20 cellular contexts compared by ENCODE assay signal in genomic region chr2:233754872-233755611, GRCh38. TPM values are rescaled to one million over a fixed set of nuclear protein-coding genes. Genes with fewer than 3 reads are reported as not detected.
DNase-seq lines count a peak whose midpoint lies in the region; ATAC-seq, FAIRE-seq and TF ChIP-seq lines count a peak whose summit lies in the region.
"Had no signal": no experiment of that assay in that cellular context is flagged by ENCODE, and none has a peak within 500 bp of the region (broad histone marks: within the 10 kb centered on the region; RNA-seq: fewer than 3 reads in every experiment).

No MANE protein-coding gene starts in this region.

- H2BK15ac ChIP-seq in IMR-90 (ENCODE audit: low read depth, low read length) = no peak overlapping the region

- in situ Hi-C loops in IMR-90 (cut with MboI; ENCODE audit: low sequenced_read_pairs) (no loop called here), HepG2 (cut with HindIII; ENCODE audit: extremely low pct_ligation_motif_present, low pct_unique_long_range_greater_than_20kb) (no loop called here)

- no peak overlapping the region for H2BK5ac ChIP-seq in IMR-90 (ENCODE audit: low read depth, low read length, poor library complexity, severe bottlenecking)

- no peak overlapping the region for H3K4ac ChIP-seq in IMR-90 (ENCODE audit: low read depth, low read length)

- H3K4me2 ChIP-seq in IMR-90 (ENCODE audit: low read depth, low read length) (no peak overlapping the region), HepG2 (ENCODE audit: low read depth, low read length) (no peak overlapping the region)

- H3K56ac ChIP-seq in IMR-90 (ENCODE audit: extremely low read depth, insufficient read depth, low read length) = no peak overlapping the region

- 88% methylated on average over 29 of the region's 44 CpGs; no CpG with 5 or more reads in 1 of the 2 experiments for WGBS in IMR-90 (ENCODE audit: extremely low coverage in 2 of 2, insufficient read length in 1 of 2), 2 experiments
- 96% methylated on average over 38 of the region's 44 CpGs for WGBS in HepG2 (ENCODE audit: low lambda C conversion rate)

- dilution Hi-C loops in IMR-90 (cut with HindIII; ENCODE audit: low sequenced_read_pairs, unreplicated experiment) = no loop called here

- H3K4me3 ChIP-seq in IMR-90 (ENCODE audit: insufficient read depth, low read depth, low read length) (no peak overlapping the region), HepG2 (replicated peaks in 1 of 3; ENCODE audit: insufficient read depth in 1 of 3, low read depth in 2 of 3, low read length in 3 of 3) (no peak overlapping the region)
- H3K4me3 ChIP-seq: GM12878, GM23248 had no signal

- H3K27me3 ChIP-seq in IMR-90 (ENCODE audit: control insufficient read depth, insufficient read depth, low read length) = no peaks in the 10 kb centered on the region
- H3K27me3 ChIP-seq in HepG2 (ENCODE audit: control insufficient read depth in 1 of 2, insufficient read depth in 2 of 2, low read length in 2 of 2) = peaks cover 7 to 78% of the 10 kb centered on the region in 2 experiments; a peak in 4 of 5 replicates

- H3K9ac ChIP-seq in IMR-90 (ENCODE audit: low read depth, low read length) (no peak overlapping the region), HepG2 (ENCODE audit: insufficient read depth, low read depth, low read length) (no peak overlapping the region)
- H3K9ac ChIP-seq: GM23248 had no signal

- no peaks in the 10 kb centered on the region for H3K79me1 ChIP-seq in IMR-90 (ENCODE audit: low read depth in 1 of 2, low read length in 2 of 2)

- BruUV-seq in IMR-90 (replicated peaks; lab: Mats Ljungman, UMichigan) (no TSS peak), HepG2 (replicated peaks; lab: Mats Ljungman, UMichigan) (no TSS peak)

- H3K27ac ChIP-seq in IMR-90 (ENCODE audit: insufficient read depth, low read length) (no peak overlapping the region), HepG2 (ENCODE audit: extremely low read length, insufficient read depth, low read length) (no peak overlapping the region)
- H3K27ac ChIP-seq: GM23248 had no signal

- no peak overlapping the region for H4K8ac ChIP-seq in IMR-90 (ENCODE audit: low read depth in 2 of 2, low read length in 2 of 2)

- no peak for TF ChIP-seq RAD21 in IMR-90 (IDR thresholded peaks at IDR 0.05; ENCODE audit: low read length)
- no peak for TF ChIP-seq RAD21 in HepG2 (CRISPR knock-in tag; IDR thresholded peaks at IDR 0.05)

- CTCF ChIA-PET in IMR-90 (lab: Yijun Ruan, JAX) (no interaction called here), HepG2 (lab: Yijun Ruan, JAX; ENCODE audit: low intra/inter-chr PET ratio, low total read pairs) (no interaction called here)

- TF ChIP-seq EP300 in HepG2 (IDR thresholded peaks at IDR 0.05; ENCODE audit: low read depth in 2 of 2, low read length in 2 of 2) (no peak), HepG2 (CRISPR knock-in tag; IDR thresholded peaks at IDR 0.05; ENCODE audit: borderline replicate concordance) (no peak)

- H3K23ac ChIP-seq in IMR-90 (ENCODE audit: low read depth, low read length) = no peak overlapping the region

- no peak overlapping the region for H2BK20ac ChIP-seq in IMR-90 (ENCODE audit: low read depth, low read length)

- TF ChIP-seq CTCF in IMR-90 (conservative IDR thresholded peaks at IDR 0.05; ENCODE audit: low read depth, low read length) = no peak
- TF ChIP-seq CTCF in HepG2 (CRISPR knock-in tag; IDR thresholded peaks at IDR 0.05) = no peak

- no peak overlapping the region for H2BK120ac ChIP-seq in IMR-90 (ENCODE audit: low read depth, low read length)

- ATAC-seq in IMR-90 (ENCODE audit: low read depth) = no peak
- ATAC-seq in HepG2 = no peak
- ATAC-seq in HG03520 (IDR thresholded peaks at IDR 0.05; ENCODE audit: unreplicated experiment) = no peak
- ATAC-seq: GM12878 had no signal

- intact Hi-C loops in IMR-90 (cut with micrococcal nuclease) = no loop called here
- intact Hi-C loops in HepG2 (cut with micrococcal nuclease; ENCODE audit: unreplicated experiment) = no loop called here

- no peak for DNase-seq in IMR-90
- DNase-seq in HepG2 (ENCODE audit: low spot score) = no peak
- no peak for DNase-seq in DMS53 (lab: John Stamatoyannopoulos, UW)
- DNase-seq in HK-2 (ENCODE audit: unreplicated experiment) = no peak
- DNase-seq: 8988T; C1 segment of cervical spinal cord; Calu3; CD4-positive, alpha-beta memory T cell; COR-L47; DMS79; EL; GDM1; GM23248; H7; HCEC 1CT had no signal

- no peaks in the 10 kb centered on the region for H3K9me1 ChIP-seq in IMR-90 (ENCODE audit: insufficient read depth, low read length)

- peak overlapping the region; percentile 32 for H2AFZ ChIP-seq in IMR-90 (replicated peaks; ENCODE audit: low read length, poor library complexity)
- H2AFZ ChIP-seq in HepG2 (ENCODE audit: low read length) = no peak overlapping the region
- H2AFZ ChIP-seq: GM23248 had no signal

- no peak for TF ChIP-seq POLR2A in IMR-90 (IDR thresholded peaks at IDR 0.05; ENCODE audit: low read depth, low read length)
- no peak for TF ChIP-seq POLR2A in HepG2 (IDR thresholded peaks at IDR 0.05; ENCODE audit: insufficient read depth in 1 of 2, low read depth in 2 of 2, low read length in 2 of 2)

- H2AK5ac ChIP-seq in IMR-90 (ENCODE audit: low read depth, low read length) = no peak overlapping the region

- H3K9me3 ChIP-seq in IMR-90 (ENCODE audit: control insufficient read depth, insufficient read depth, low read length) (peaks cover 4% of the 10 kb centered on the region; the same call in 1 of the 2 replicates), HepG2 (ENCODE audit: low read length) (peaks cover 23% of the 10 kb centered on the region)

- POLR2A ChIA-PET in IMR-90 (lab: Charles Lee; ENCODE audit: unreplicated experiment) = no interaction called here
- POLR2A ChIA-PET in HepG2 (lab: Yijun Ruan, JAX) = no interaction called here

- H2AK9ac ChIP-seq in IMR-90 (replicated peaks; ENCODE audit: low read depth, low read length, poor library complexity) = no peak overlapping the region

- no peak overlapping the region for H3K14ac ChIP-seq in IMR-90 (replicated peaks; ENCODE audit: low read depth, low read length)

- no peak overlapping the region for H4K5ac ChIP-seq in IMR-90 (ENCODE audit: low read depth, low read length)

- no peak overlapping the region for H3K18ac ChIP-seq in IMR-90 (ENCODE audit: low read depth, low read length)

- H3K36me3 ChIP-seq in IMR-90 (ENCODE audit: control insufficient read depth, insufficient read depth, low read length) = no peaks in the 10 kb centered on the region
- no peaks in the 10 kb centered on the region for H3K36me3 ChIP-seq in HepG2 (replicated peaks in 1 of 2; ENCODE audit: control insufficient read depth in 1 of 2, insufficient read depth in 2 of 2, low read length in 2 of 2)

- no peak for FAIRE-seq in HepG2 (lab: Jason Lieb, UNC)
- FAIRE-seq: GM12878, H1 had no signal

- H3K4me1 ChIP-seq in IMR-90 (ENCODE audit: control insufficient read depth, insufficient read depth, low read length) (peaks cover 2% of the 10 kb centered on the region; the same call in 1 of the 2 replicates), HepG2 (ENCODE audit: insufficient read depth, low read length) (peaks cover 41% of the 10 kb centered on the region)

- H4K20me1 ChIP-seq in IMR-90 (ENCODE audit: insufficient read depth, low read length) (no peaks in the 10 kb centered on the region), HepG2 (ENCODE audit: insufficient read depth, low read length) (no peaks in the 10 kb centered on the region)

- H4K91ac ChIP-seq in IMR-90 (ENCODE audit: insufficient read depth, low read depth, low read length) = no peak overlapping the region

- H3K79me2 ChIP-seq in HepG2 (ENCODE audit: insufficient read depth, low read length) = no peaks in the 10 kb centered on the region

RNA-seq across cellular contexts. Expression of gene UGT1A1, which starts 5.0 kb away (rescaled TPM):
- total RNA-seq in IMR-90 (2012; rRNA removed) (not detected in 2 replicates), HepG2 (2016; rRNA removed; fragmentation: Illumina TruSeq; extraction: Trizol) (0.22 and 0.69 TPM in 2 replicates)
- polyA plus RNA-seq in IMR-90 (2012; rRNA removed) (not detected in 2 replicates), HepG2 (2011; rRNA removed) (0.75 and 3.6 TPM in 2 replicates)
- polyA plus RNA-seq in IMR-90 (2012; cell fraction: cytosol; rRNA removed) = not detected in 2 replicates
- polyA plus RNA-seq in IMR-90 (2012; cell fraction: nucleus; rRNA removed; ENCODE audit: low replicate concordance) = not detected in 2 replicates
- total RNA-seq in HepG2 (2016; cell fraction: cytosol; rRNA removed; fragmentation: Illumina TruSeq; extraction: Trizol; ENCODE audit: low read depth) = 0.09 TPM in 1 of 2 replicates, not detected in the other
- total RNA-seq in HepG2 (2016; cell fraction: insoluble cytoplasmic fraction; rRNA removed; fragmentation: Illumina TruSeq; extraction: Trizol) = 0.31 and 0.61 TPM in 2 replicates
- total RNA-seq in HepG2 (2016; cell fraction: membrane; rRNA removed; fragmentation: Illumina TruSeq; extraction: Trizol) = 0.12 and 0.17 TPM in 2 replicates
- total RNA-seq in HepG2 (2016; cell fraction: nucleus; rRNA removed; fragmentation: Illumina TruSeq; extraction: Trizol) = 0.25 and 0.63 TPM in 2 replicates
- polyA plus RNA-seq in HepG2 (2011; cell fraction: cytosol; rRNA removed) = 0.63 and 3.6 TPM in 2 replicates
- 0.21 and 1.0 TPM in 2 replicates for polyA plus RNA-seq in HepG2 (2011; cell fraction: nucleus; rRNA removed)
- polyA plus RNA-seq in HepG2 (2012) = 3.1 and 4.9 TPM in 2 replicates
- polyA plus RNA-seq in HepG2 (2016; cell fraction: cytosol; fragmentation: Illumina TruSeq; extraction: Trizol; ENCODE audit: low read depth) = 0.11 TPM in 1 of 2 replicates, not detected in the other
- 0.17 and 0.35 TPM in 2 replicates for polyA plus RNA-seq in HepG2 (2016; cell fraction: insoluble cytoplasmic fraction; fragmentation: Illumina TruSeq; extraction: Trizol; ENCODE audit: low read depth)
- 0.19 and 0.20 TPM in 2 replicates for polyA plus RNA-seq in HepG2 (2016; cell fraction: membrane; fragmentation: Illumina TruSeq; extraction: Trizol; ENCODE audit: low read depth)
- 0.93 TPM in 1 of 2 replicates, not detected in the other for polyA plus RNA-seq in HepG2 (2016; cell fraction: nucleus; fragmentation: Illumina TruSeq; extraction: Trizol; ENCODE audit: insufficient read depth, low read depth)
- 0.16 and 1.1 TPM in 2 replicates for polyA minus RNA-seq in HepG2 (2011; rRNA and poly(A)+ RNA removed; ENCODE audit: low replicate concordance)
- 0.44 and 2.2 TPM in 2 replicates for polyA minus RNA-seq in HepG2 (2011; cell fraction: cytosol; rRNA and poly(A)+ RNA removed)
- polyA minus RNA-seq in HepG2 (2011; cell fraction: nucleus; rRNA and poly(A)+ RNA removed) = 0.52 and 1.7 TPM in 2 replicates
- total RNA-seq: A673; CD4-positive, alpha-beta memory T cell; GM12878; GM23248; H1; H7 had no signal
- polyA plus RNA-seq: BJ; CD4-positive, alpha-beta memory T cell; GM12878; GM23248; H1 had no signal

RNA-seq across cellular contexts. Expression of gene MROH2A, which starts 23.1 kb away (rescaled TPM):
- not detected in 2 replicates for total RNA-seq in IMR-90 (2012; rRNA removed)
- polyA plus RNA-seq in IMR-90 (2012; rRNA removed) = not detected in 2 replicates
- polyA plus RNA-seq in IMR-90 (2012; cell fraction: cytosol; rRNA removed) = not detected in 2 replicates
- not detected in 2 replicates for polyA plus RNA-seq in IMR-90 (2012; cell fraction: nucleus; rRNA removed; ENCODE audit: low replicate concordance)
- total RNA-seq in HepG2 (2016; rRNA removed; fragmentation: Illumina TruSeq; extraction: Trizol) = 0.04 TPM in 1 of 2 replicates, not detected in the other
- not detected in 2 replicates for total RNA-seq in HepG2 (2016; cell fraction: cytosol; rRNA removed; fragmentation: Illumina TruSeq; extraction: Trizol; ENCODE audit: low read depth)
- not detected in 2 replicates for total RNA-seq in HepG2 (2016; cell fraction: insoluble cytoplasmic fraction; rRNA removed; fragmentation: Illumina TruSeq; extraction: Trizol)
- total RNA-seq in HepG2 (2016; cell fraction: membrane; rRNA removed; fragmentation: Illumina TruSeq; extraction: Trizol) = not detected in 2 replicates
- total RNA-seq in HepG2 (2016; cell fraction: nucleus; rRNA removed; fragmentation: Illumina TruSeq; extraction: Trizol) = not detected in 2 replicates
- polyA plus RNA-seq in HepG2 (2011; rRNA removed) = 0.03 and 0.07 TPM in 2 replicates
- polyA plus RNA-seq in HepG2 (2011; cell fraction: cytosol; rRNA removed) = not detected in 2 replicates
- 0.03 and 0.33 TPM in 2 replicates for polyA plus RNA-seq in HepG2 (2011; cell fraction: nucleus; rRNA removed)
- polyA plus RNA-seq in HepG2 (2012) = not detected in 2 replicates
- not detected in 2 replicates for polyA plus RNA-seq in HepG2 (2016; cell fraction: cytosol; fragmentation: Illumina TruSeq; extraction: Trizol; ENCODE audit: low read depth)
- polyA plus RNA-seq in HepG2 (2016; cell fraction: insoluble cytoplasmic fraction; fragmentation: Illumina TruSeq; extraction: Trizol; ENCODE audit: low read depth) = not detected in 2 replicates
- polyA plus RNA-seq in HepG2 (2016; cell fraction: membrane; fragmentation: Illumina TruSeq; extraction: Trizol; ENCODE audit: low read depth) = not detected in 2 replicates
- not detected in 2 replicates for polyA plus RNA-seq in HepG2 (2016; cell fraction: nucleus; fragmentation: Illumina TruSeq; extraction: Trizol; ENCODE audit: insufficient read depth, low read depth)
- polyA minus RNA-seq in HepG2 (2011; rRNA and poly(A)+ RNA removed; ENCODE audit: low replicate concordance) = not detected in 2 replicates
- not detected in 2 replicates for polyA minus RNA-seq in HepG2 (2011; cell fraction: cytosol; rRNA and poly(A)+ RNA removed)
- polyA minus RNA-seq in HepG2 (2011; cell fraction: nucleus; rRNA and poly(A)+ RNA removed) = 0.12 TPM in 1 of 2 replicates, not detected in the other
- total RNA-seq: CD4-positive, alpha-beta memory T cell; GM12878; GM23248; H1; H7 had no signal
- polyA plus RNA-seq: BJ; CD4-positive, alpha-beta memory T cell; GM12878; GM23248; H1 had no signal

RNA-seq across cellular contexts. Expression of gene UGT1A3, which starts 26.2 kb away (rescaled TPM):
- total RNA-seq in IMR-90 (2012; rRNA removed) (not detected in 2 replicates), HepG2 (2016; rRNA removed; fragmentation: Illumina TruSeq; extraction: Trizol) (0.11 TPM in 1 of 2 replicates, not detected in the other)
- polyA plus RNA-seq in IMR-90 (2012; rRNA removed) (not detected in 2 replicates), HepG2 (2011; rRNA removed) (0.39 TPM in 1 of 2 replicates, not detected in the other)
- not detected in 2 replicates for polyA plus RNA-seq in IMR-90 (2012; cell fraction: cytosol; rRNA removed)
- not detected in 2 replicates for polyA plus RNA-seq in IMR-90 (2012; cell fraction: nucleus; rRNA removed; ENCODE audit: low replicate concordance)
- total RNA-seq in HepG2 (2016; cell fraction: cytosol; rRNA removed; fragmentation: Illumina TruSeq; extraction: Trizol; ENCODE audit: low read depth) = not detected in 2 replicates
- total RNA-seq in HepG2 (2016; cell fraction: insoluble cytoplasmic fraction; rRNA removed; fragmentation: Illumina TruSeq; extraction: Trizol) = not detected in 2 replicates
- total RNA-seq in HepG2 (2016; cell fraction: membrane; rRNA removed; fragmentation: Illumina TruSeq; extraction: Trizol) = not detected in 2 replicates
- total RNA-seq in HepG2 (2016; cell fraction: nucleus; rRNA removed; fragmentation: Illumina TruSeq; extraction: Trizol) = 0.25 TPM in 1 of 2 replicates, not detected in the other
- 0.03 and 0.32 TPM in 2 replicates for polyA plus RNA-seq in HepG2 (2011; cell fraction: cytosol; rRNA removed)
- polyA plus RNA-seq in HepG2 (2011; cell fraction: nucleus; rRNA removed) = 0.16 TPM in 1 of 2 replicates, not detected in the other
- 0.20 TPM in 1 of 2 replicates, not detected in the other for polyA plus RNA-seq in HepG2 (2012)
- not detected in 2 replicates for polyA plus RNA-seq in HepG2 (2016; cell fraction: cytosol; fragmentation: Illumina TruSeq; extraction: Trizol; ENCODE audit: low read depth)
- not detected in 2 replicates for polyA plus RNA-seq in HepG2 (2016; cell fraction: insoluble cytoplasmic fraction; fragmentation: Illumina TruSeq; extraction: Trizol; ENCODE audit: low read depth)
- not detected in 2 replicates for polyA plus RNA-seq in HepG2 (2016; cell fraction: membrane; fragmentation: Illumina TruSeq; extraction: Trizol; ENCODE audit: low read depth)
- polyA plus RNA-seq in HepG2 (2016; cell fraction: nucleus; fragmentation: Illumina TruSeq; extraction: Trizol; ENCODE audit: insufficient read depth, low read depth) = not detected in 2 replicates
- 0.16 TPM in 1 of 2 replicates, not detected in the other for polyA minus RNA-seq in HepG2 (2011; rRNA and poly(A)+ RNA removed; ENCODE audit: low replicate concordance)
- not detected in 2 replicates for polyA minus RNA-seq in HepG2 (2011; cell fraction: cytosol; rRNA and poly(A)+ RNA removed)
- 0.25 TPM in 1 of 2 replicates, not detected in the other for polyA minus RNA-seq in HepG2 (2011; cell fraction: nucleus; rRNA and poly(A)+ RNA removed)
- total RNA-seq: A673; CD4-positive, alpha-beta memory T cell; GM12878; GM23248; H1; H7 had no signal
- polyA plus RNA-seq: BJ; CD4-positive, alpha-beta memory T cell; GM12878; GM23248; H1 had no signal

RNA-seq across cellular contexts. Expression of gene UGT1A4, which starts 36.5 kb away (rescaled TPM):
- total RNA-seq in IMR-90 (2012; rRNA removed) = not detected in 2 replicates
- not detected in 2 replicates for polyA plus RNA-seq in IMR-90 (2012; rRNA removed)
- not detected in 2 replicates for polyA plus RNA-seq in IMR-90 (2012; cell fraction: cytosol; rRNA removed)
- not detected in 2 replicates for polyA plus RNA-seq in IMR-90 (2012; cell fraction: nucleus; rRNA removed; ENCODE audit: low replicate concordance)
- not detected in 2 replicates for total RNA-seq in HepG2 (2016; rRNA removed; fragmentation: Illumina TruSeq; extraction: Trizol)
- total RNA-seq in HepG2 (2016; cell fraction: cytosol; rRNA removed; fragmentation: Illumina TruSeq; extraction: Trizol; ENCODE audit: low read depth) = not detected in 2 replicates
- total RNA-seq in HepG2 (2016; cell fraction: insoluble cytoplasmic fraction; rRNA removed; fragmentation: Illumina TruSeq; extraction: Trizol) = not detected in 2 replicates
- 0.12 TPM in 1 of 2 replicates, not detected in the other for total RNA-seq in HepG2 (2016; cell fraction: membrane; rRNA removed; fragmentation: Illumina TruSeq; extraction: Trizol)
- total RNA-seq in HepG2 (2016; cell fraction: nucleus; rRNA removed; fragmentation: Illumina TruSeq; extraction: Trizol) = not detected in 2 replicates
- polyA plus RNA-seq in HepG2 (2011; rRNA removed) = not detected in 2 replicates
- polyA plus RNA-seq in HepG2 (2011; cell fraction: cytosol; rRNA removed) = 0.04 TPM in 1 of 2 replicates, not detected in the other
- polyA plus RNA-seq in HepG2 (2011; cell fraction: nucleus; rRNA removed) = 0.08 and 0.10 TPM in 2 replicates
- polyA plus RNA-seq in HepG2 (2012) = not detected in 2 replicates
- polyA plus RNA-seq in HepG2 (2016; cell fraction: cytosol; fragmentation: Illumina TruSeq; extraction: Trizol; ENCODE audit: low read depth) = not detected in 2 replicates
- polyA plus RNA-seq in HepG2 (2016; cell fraction: insoluble cytoplasmic fraction; fragmentation: Illumina TruSeq; extraction: Trizol; ENCODE audit: low read depth) = not detected in 2 replicates
- not detected in 2 replicates for polyA plus RNA-seq in HepG2 (2016; cell fraction: membrane; fragmentation: Illumina TruSeq; extraction: Trizol; ENCODE audit: low read depth)
- not detected in 2 replicates for polyA plus RNA-seq in HepG2 (2016; cell fraction: nucleus; fragmentation: Illumina TruSeq; extraction: Trizol; ENCODE audit: insufficient read depth, low read depth)
- polyA minus RNA-seq in HepG2 (2011; rRNA and poly(A)+ RNA removed; ENCODE audit: low replicate concordance) = 0.42 TPM in 1 of 2 replicates, not detected in the other
- not detected in 2 replicates for polyA minus RNA-seq in HepG2 (2011; cell fraction: cytosol; rRNA and poly(A)+ RNA removed)
- not detected in 2 replicates for polyA minus RNA-seq in HepG2 (2011; cell fraction: nucleus; rRNA and poly(A)+ RNA removed)
- total RNA-seq: CD4-positive, alpha-beta memory T cell; GM12878; GM23248; H1; H7 had no signal
- polyA plus RNA-seq: BJ; CD4-positive, alpha-beta memory T cell; GM12878; GM23248; H1 had no signal

RNA-seq across cellular contexts. Expression of gene UGT1A5, which starts 42.3 kb away (rescaled TPM):
- total RNA-seq in IMR-90 (2012; rRNA removed) (not detected in 2 replicates), HepG2 (2016; rRNA removed; fragmentation: Illumina TruSeq; extraction: Trizol) (not detected in 2 replicates)
- polyA plus RNA-seq in IMR-90 (2012; rRNA removed) (not detected in 2 replicates), HepG2 (2011; rRNA removed) (not detected in 2 replicates)
- polyA plus RNA-seq in IMR-90 (2012; cell fraction: cytosol; rRNA removed) = not detected in 2 replicates
- polyA plus RNA-seq in IMR-90 (2012; cell fraction: nucleus; rRNA removed; ENCODE audit: low replicate concordance) = not detected in 2 replicates
- not detected in 2 replicates for total RNA-seq in HepG2 (2016; cell fraction: cytosol; rRNA removed; fragmentation: Illumina TruSeq; extraction: Trizol; ENCODE audit: low read depth)
- not detected in 2 replicates for total RNA-seq in HepG2 (2016; cell fraction: insoluble cytoplasmic fraction; rRNA removed; fragmentation: Illumina TruSeq; extraction: Trizol)
- not detected in 2 replicates for total RNA-seq in HepG2 (2016; cell fraction: membrane; rRNA removed; fragmentation: Illumina TruSeq; extraction: Trizol)
- total RNA-seq in HepG2 (2016; cell fraction: nucleus; rRNA removed; fragmentation: Illumina TruSeq; extraction: Trizol) = not detected in 2 replicates
- polyA plus RNA-seq in HepG2 (2011; cell fraction: cytosol; rRNA removed) = not detected in 2 replicates
- not detected in 2 replicates for polyA plus RNA-seq in HepG2 (2011; cell fraction: nucleus; rRNA removed)
- not detected in 2 replicates for polyA plus RNA-seq in HepG2 (2012)
- not detected in 2 replicates for polyA plus RNA-seq in HepG2 (2016; cell fraction: cytosol; fragmentation: Illumina TruSeq; extraction: Trizol; ENCODE audit: low read depth)
- not detected in 2 replicates for polyA plus RNA-seq in HepG2 (2016; cell fraction: insoluble cytoplasmic fraction; fragmentation: Illumina TruSeq; extraction: Trizol; ENCODE audit: low read depth)
- polyA plus RNA-seq in HepG2 (2016; cell fraction: membrane; fragmentation: Illumina TruSeq; extraction: Trizol; ENCODE audit: low read depth) = not detected in 2 replicates
- not detected in 2 replicates for polyA plus RNA-seq in HepG2 (2016; cell fraction: nucleus; fragmentation: Illumina TruSeq; extraction: Trizol; ENCODE audit: insufficient read depth, low read depth)
- polyA minus RNA-seq in HepG2 (2011; rRNA and poly(A)+ RNA removed; ENCODE audit: low replicate concordance) = 0.84 TPM in 1 of 2 replicates, not detected in the other
- not detected in 2 replicates for polyA minus RNA-seq in HepG2 (2011; cell fraction: cytosol; rRNA and poly(A)+ RNA removed)
- polyA minus RNA-seq in HepG2 (2011; cell fraction: nucleus; rRNA and poly(A)+ RNA removed) = not detected in 2 replicates
- total RNA-seq: A673; CD4-positive, alpha-beta memory T cell; GM12878; GM23248; H1; H7 had no signal
- polyA plus RNA-seq: BJ; CD4-positive, alpha-beta memory T cell; GM12878; GM23248; H1 had no signal
